In the genomic region with DNA sequence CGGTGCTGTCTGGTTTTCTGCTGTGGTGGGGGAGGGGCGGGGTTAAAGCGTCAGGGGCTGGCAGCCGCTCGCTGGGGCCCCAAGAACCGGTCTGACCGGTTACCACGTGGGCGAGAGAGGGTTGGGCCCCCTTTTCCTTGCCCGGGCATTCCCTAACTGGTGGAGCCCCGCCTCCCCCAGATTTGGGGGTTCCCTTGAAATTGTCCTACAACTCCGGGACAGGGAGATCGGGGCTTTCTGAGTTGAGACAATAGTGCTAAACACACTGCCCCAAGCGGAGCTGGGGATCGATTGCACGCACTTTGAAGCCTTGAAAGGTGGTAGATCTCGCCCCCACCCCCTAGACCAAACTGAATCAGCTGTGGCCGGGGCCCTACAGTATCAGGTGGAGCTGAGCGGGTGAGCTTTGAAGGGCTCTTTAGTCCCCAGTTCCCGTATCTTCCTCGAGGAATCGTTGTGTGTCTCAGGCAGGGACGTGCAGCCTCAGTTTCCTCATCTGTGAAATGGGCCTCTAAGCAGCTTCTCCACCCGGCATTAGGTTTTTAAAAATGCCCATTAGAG, we compare ENCODE assay signal across 1 cellular context.
TF ChIP-seq lines count a peak whose summit lies in the region.

No MANE protein-coding gene starts in this region.

TF ChIP-seq in K562, 482 proteins besides CTCF, POLR2A, EP300 and RAD21 (continued from another document and continues in another):
- TF ChIP-seq, protein P1, sequence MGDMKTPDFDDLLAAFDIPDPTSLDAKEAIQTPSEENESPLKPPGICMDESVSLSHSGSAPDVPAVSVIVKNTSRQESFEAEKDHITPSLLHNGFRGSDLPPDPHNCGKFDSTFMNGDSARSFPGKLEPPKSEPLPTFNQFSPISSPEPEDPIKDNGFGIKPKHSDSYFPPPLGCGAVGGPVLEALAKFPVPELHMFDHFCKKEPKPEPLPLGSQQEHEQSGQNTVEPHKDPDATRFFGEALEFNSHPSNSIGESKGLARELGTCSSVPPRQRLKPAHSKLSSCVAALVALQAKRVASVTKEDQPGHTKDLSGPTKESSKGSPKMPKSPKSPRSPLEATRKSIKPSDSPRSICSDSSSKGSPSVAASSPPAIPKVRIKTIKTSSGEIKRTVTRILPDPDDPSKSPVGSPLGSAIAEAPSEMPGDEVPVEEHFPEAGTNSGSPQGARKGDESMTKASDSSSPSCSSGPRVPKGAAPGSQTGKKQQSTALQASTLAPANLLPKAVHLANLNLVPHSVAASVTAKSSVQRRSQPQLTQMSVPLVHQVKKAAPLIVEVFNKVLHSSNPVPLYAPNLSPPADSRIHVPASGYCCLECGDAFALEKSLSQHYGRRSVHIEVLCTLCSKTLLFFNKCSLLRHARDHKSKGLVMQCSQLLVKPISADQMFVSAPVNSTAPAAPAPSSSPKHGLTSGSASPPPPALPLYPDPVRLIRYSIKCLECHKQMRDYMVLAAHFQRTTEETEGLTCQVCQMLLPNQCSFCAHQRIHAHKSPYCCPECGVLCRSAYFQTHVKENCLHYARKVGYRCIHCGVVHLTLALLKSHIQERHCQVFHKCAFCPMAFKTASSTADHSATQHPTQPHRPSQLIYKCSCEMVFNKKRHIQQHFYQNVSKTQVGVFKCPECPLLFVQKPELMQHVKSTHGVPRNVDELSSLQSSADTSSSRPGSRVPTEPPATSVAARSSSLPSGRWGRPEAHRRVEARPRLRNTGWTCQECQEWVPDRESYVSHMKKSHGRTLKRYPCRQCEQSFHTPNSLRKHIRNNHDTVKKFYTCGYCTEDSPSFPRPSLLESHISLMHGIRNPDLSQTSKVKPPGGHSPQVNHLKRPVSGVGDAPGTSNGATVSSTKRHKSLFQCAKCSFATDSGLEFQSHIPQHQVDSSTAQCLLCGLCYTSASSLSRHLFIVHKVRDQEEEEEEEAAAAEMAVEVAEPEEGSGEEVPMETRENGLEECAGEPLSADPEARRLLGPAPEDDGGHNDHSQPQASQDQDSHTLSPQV (IDR thresholded peaks at IDR 0.05): no peak
- TF ChIP-seq, protein P2, sequence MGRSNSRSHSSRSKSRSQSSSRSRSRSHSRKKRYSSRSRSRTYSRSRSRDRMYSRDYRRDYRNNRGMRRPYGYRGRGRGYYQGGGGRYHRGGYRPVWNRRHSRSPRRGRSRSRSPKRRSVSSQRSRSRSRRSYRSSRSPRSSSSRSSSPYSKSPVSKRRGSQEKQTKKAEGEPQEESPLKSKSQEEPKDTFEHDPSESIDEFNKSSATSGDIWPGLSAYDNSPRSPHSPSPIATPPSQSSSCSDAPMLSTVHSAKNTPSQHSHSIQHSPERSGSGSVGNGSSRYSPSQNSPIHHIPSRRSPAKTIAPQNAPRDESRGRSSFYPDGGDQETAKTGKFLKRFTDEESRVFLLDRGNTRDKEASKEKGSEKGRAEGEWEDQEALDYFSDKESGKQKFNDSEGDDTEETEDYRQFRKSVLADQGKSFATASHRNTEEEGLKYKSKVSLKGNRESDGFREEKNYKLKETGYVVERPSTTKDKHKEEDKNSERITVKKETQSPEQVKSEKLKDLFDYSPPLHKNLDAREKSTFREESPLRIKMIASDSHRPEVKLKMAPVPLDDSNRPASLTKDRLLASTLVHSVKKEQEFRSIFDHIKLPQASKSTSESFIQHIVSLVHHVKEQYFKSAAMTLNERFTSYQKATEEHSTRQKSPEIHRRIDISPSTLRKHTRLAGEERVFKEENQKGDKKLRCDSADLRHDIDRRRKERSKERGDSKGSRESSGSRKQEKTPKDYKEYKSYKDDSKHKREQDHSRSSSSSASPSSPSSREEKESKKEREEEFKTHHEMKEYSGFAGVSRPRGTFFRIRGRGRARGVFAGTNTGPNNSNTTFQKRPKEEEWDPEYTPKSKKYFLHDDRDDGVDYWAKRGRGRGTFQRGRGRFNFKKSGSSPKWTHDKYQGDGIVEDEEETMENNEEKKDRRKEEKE (IDR thresholded peaks at IDR 0.05; ENCODE audit: borderline replicate concordance in 1 of 2, control insufficient read depth in 1 of 2, low read depth in 2 of 2, low read length in 1 of 2): peak in 1 of 2 experiments; percentile 66; a peak in 2 of 4 replicates
- TF ChIP-seq RCOR1 (IDR thresholded peaks at IDR 0.05; ENCODE audit: borderline replicate concordance in 1 of 2, low read depth in 2 of 2, low read length in 2 of 2) (peak in 1 of 2 experiments; percentile 82; a peak in 2 of 4 replicates), LARP7 (IDR thresholded peaks at IDR 0.05) (no peak), MECOM (CRISPR knock-in tag; IDR thresholded peaks at IDR 0.05) (no peak), MIER1 (IDR thresholded peaks at IDR 0.05; ENCODE audit: low read depth) (no peak), CREM (IDR thresholded peaks at IDR 0.05; ENCODE audit: low read depth) (no peak), NFYB (IDR thresholded peaks at IDR 0.05; ENCODE audit: extremely low read depth, insufficient read length) (no peak), HMG20B (CRISPR knock-in tag; IDR thresholded peaks at IDR 0.05) (no peak), TEAD4 (IDR thresholded peaks at IDR 0.05; ENCODE audit: low read length) (peak; percentile 11; the same call in 1 of the 2 replicates), TEAD4 (CRISPR knock-in tag; IDR thresholded peaks at IDR 0.05; ENCODE audit: borderline replicate concordance) (no peak), NFE2 (IDR thresholded peaks at IDR 0.05; ENCODE audit: low read depth) (no peak), CCAR2 (IDR thresholded peaks at IDR 0.05; ENCODE audit: low read depth, low read length) (no peak), ARHGAP35 (IDR thresholded peaks at IDR 0.05; ENCODE audit: partially characterized antibody) (no peak), PYGO2 (tag; IDR thresholded peaks at IDR 0.05) (no peak), RFX1 (IDR thresholded peaks at IDR 0.05) (no peak), ZBTB1 (CRISPR knock-in tag; IDR thresholded peaks at IDR 0.05; ENCODE audit: borderline replicate concordance, low read depth) (peak; percentile 41; the same call in 1 of the 2 replicates), ZNF224 (CRISPR knock-in tag; IDR thresholded peaks at IDR 0.05) (no peak), HDGF (IDR thresholded peaks at IDR 0.05) (no peak; the same call in 1 of the 2 replicates), TEAD1 (CRISPR knock-in tag; IDR thresholded peaks at IDR 0.05) (0 out of 4 replicates have a peak, but pooled peaks have one; percentile 3 to 10), U2AF2 (optimal IDR thresholded peaks at IDR 0.05; ENCODE audit: low read depth, low read length) (no peak), ZNF133 (CRISPR knock-in tag; IDR thresholded peaks at IDR 0.05) (no peak), RBM25 (IDR thresholded peaks at IDR 0.05; ENCODE audit: low read depth, low read length, severe bottlenecking) (peak; percentile 97), FOXJ3 (CRISPR knock-in tag; IDR thresholded peaks at IDR 0.05) (no peak), MXI1 (IDR thresholded peaks at IDR 0.05; ENCODE audit: low read depth, low read length) (peak; percentile 57), SMARCA5 (IDR thresholded peaks at IDR 0.05) (peak; percentile 96)
- TF ChIP-seq, protein P3, sequence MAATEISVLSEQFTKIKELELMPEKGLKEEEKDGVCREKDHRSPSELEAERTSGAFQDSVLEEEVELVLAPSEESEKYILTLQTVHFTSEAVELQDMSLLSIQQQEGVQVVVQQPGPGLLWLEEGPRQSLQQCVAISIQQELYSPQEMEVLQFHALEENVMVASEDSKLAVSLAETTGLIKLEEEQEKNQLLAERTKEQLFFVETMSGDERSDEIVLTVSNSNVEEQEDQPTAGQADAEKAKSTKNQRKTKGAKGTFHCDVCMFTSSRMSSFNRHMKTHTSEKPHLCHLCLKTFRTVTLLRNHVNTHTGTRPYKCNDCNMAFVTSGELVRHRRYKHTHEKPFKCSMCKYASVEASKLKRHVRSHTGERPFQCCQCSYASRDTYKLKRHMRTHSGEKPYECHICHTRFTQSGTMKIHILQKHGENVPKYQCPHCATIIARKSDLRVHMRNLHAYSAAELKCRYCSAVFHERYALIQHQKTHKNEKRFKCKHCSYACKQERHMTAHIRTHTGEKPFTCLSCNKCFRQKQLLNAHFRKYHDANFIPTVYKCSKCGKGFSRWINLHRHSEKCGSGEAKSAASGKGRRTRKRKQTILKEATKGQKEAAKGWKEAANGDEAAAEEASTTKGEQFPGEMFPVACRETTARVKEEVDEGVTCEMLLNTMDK (IDR thresholded peaks at IDR 0.05; ENCODE audit: borderline replicate concordance, insufficient read depth, low read depth, low read length, poor library complexity, severe bottlenecking): peak; percentile 8
- TF ChIP-seq, protein P4, sequence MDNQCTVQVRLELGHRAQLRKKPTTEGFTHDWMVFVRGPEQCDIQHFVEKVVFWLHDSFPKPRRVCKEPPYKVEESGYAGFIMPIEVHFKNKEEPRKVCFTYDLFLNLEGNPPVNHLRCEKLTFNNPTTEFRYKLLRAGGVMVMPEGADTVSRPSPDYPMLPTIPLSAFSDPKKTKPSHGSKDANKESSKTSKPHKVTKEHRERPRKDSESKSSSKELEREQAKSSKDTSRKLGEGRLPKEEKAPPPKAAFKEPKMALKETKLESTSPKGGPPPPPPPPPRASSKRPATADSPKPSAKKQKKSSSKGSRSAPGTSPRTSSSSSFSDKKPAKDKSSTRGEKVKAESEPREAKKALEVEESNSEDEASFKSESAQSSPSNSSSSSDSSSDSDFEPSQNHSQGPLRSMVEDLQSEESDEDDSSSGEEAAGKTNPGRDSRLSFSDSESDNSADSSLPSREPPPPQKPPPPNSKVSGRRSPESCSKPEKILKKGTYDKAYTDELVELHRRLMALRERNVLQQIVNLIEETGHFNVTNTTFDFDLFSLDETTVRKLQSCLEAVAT (IDR thresholded peaks at IDR 0.05): peak; percentile 22 to 46; a peak in 2 of 4 replicates
- TF ChIP-seq, protein P5, sequence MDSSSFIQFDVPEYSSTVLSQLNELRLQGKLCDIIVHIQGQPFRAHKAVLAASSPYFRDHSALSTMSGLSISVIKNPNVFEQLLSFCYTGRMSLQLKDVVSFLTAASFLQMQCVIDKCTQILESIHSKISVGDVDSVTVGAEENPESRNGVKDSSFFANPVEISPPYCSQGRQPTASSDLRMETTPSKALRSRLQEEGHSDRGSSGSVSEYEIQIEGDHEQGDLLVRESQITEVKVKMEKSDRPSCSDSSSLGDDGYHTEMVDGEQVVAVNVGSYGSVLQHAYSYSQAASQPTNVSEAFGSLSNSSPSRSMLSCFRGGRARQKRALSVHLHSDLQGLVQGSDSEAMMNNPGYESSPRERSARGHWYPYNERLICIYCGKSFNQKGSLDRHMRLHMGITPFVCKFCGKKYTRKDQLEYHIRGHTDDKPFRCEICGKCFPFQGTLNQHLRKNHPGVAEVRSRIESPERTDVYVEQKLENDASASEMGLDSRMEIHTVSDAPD (CRISPR knock-in tag; IDR thresholded peaks at IDR 0.05): no peak
- TF ChIP-seq, protein P6, sequence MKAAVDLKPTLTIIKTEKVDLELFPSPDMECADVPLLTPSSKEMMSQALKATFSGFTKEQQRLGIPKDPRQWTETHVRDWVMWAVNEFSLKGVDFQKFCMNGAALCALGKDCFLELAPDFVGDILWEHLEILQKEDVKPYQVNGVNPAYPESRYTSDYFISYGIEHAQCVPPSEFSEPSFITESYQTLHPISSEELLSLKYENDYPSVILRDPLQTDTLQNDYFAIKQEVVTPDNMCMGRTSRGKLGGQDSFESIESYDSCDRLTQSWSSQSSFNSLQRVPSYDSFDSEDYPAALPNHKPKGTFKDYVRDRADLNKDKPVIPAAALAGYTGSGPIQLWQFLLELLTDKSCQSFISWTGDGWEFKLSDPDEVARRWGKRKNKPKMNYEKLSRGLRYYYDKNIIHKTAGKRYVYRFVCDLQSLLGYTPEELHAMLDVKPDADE (conservative IDR thresholded peaks at IDR 0.05; ENCODE audit: control insufficient read depth, low read depth, low read length): peak; percentile 89; the same call in 1 of the 2 replicates
- TF ChIP-seq, protein P7, sequence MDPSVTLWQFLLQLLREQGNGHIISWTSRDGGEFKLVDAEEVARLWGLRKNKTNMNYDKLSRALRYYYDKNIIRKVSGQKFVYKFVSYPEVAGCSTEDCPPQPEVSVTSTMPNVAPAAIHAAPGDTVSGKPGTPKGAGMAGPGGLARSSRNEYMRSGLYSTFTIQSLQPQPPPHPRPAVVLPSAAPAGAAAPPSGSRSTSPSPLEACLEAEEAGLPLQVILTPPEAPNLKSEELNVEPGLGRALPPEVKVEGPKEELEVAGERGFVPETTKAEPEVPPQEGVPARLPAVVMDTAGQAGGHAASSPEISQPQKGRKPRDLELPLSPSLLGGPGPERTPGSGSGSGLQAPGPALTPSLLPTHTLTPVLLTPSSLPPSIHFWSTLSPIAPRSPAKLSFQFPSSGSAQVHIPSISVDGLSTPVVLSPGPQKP (CRISPR knock-in tag; IDR thresholded peaks at IDR 0.05): no peak
- TF ChIP-seq, protein P8, sequence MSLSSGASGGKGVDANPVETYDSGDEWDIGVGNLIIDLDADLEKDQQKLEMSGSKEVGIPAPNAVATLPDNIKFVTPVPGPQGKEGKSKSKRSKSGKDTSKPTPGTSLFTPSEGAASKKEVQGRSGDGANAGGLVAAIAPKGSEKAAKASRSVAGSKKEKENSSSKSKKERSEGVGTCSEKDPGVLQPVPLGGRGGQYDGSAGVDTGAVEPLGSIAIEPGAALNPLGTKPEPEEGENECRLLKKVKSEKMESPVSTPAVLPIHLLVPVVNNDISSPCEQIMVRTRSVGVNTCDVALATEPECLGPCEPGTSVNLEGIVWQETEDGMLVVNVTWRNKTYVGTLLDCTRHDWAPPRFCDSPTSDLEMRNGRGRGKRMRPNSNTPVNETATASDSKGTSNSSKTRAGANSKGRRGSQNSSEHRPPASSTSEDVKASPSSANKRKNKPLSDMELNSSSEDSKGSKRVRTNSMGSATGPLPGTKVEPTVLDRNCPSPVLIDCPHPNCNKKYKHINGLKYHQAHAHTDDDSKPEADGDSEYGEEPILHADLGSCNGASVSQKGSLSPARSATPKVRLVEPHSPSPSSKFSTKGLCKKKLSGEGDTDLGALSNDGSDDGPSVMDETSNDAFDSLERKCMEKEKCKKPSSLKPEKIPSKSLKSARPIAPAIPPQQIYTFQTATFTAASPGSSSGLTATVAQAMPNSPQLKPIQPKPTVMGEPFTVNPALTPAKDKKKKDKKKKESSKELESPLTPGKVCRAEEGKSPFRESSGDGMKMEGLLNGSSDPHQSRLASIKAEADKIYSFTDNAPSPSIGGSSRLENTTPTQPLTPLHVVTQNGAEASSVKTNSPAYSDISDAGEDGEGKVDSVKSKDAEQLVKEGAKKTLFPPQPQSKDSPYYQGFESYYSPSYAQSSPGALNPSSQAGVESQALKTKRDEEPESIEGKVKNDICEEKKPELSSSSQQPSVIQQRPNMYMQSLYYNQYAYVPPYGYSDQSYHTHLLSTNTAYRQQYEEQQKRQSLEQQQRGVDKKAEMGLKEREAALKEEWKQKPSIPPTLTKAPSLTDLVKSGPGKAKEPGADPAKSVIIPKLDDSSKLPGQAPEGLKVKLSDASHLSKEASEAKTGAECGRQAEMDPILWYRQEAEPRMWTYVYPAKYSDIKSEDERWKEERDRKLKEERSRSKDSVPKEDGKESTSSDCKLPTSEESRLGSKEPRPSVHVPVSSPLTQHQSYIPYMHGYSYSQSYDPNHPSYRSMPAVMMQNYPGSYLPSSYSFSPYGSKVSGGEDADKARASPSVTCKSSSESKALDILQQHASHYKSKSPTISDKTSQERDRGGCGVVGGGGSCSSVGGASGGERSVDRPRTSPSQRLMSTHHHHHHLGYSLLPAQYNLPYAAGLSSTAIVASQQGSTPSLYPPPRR (CRISPR knock-in tag; IDR thresholded peaks at IDR 0.05; ENCODE audit: borderline replicate concordance): no peak
